19 cellular contexts compared by ENCODE assay signal in the genomic region with DNA sequence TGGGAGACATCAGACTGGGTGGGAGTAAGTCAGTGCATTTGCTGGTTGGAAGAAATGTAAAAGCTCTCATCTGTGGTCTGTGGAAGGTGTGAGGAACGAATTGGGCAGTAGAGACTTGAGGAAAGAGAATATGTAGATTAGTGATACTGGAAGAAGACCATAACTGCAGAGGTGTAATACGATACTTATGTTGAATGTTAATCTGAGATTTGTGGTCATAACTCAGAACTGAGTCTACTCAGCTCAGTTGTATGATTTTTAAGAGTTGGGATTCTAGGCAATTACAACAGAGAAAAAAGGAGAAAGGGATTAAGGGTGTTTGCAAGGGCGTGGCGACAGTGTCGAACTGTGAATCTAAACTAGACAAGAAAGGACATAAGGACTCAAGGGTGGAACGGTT. TPM values are rescaled to one million over a fixed set of nuclear protein-coding genes. Genes with fewer than 3 reads are reported as not detected.
DNase-seq lines count a peak whose midpoint lies in the region; ATAC-seq and TF ChIP-seq lines count a peak whose summit lies in the region.
"Had no signal": no experiment of that assay in that cellular context is flagged by ENCODE, and none has a peak within 500 bp of the region (broad histone marks: within the 10 kb centered on the region; RNA-seq: fewer than 3 reads in every experiment).

No MANE protein-coding gene starts in this region.

- TF ChIP-seq CTCF in retinal pigment epithelial cell (conservative IDR thresholded peaks at IDR 0.05; ENCODE audit: low read depth, low read length), result no peak

- H3K4me3 ChIP-seq in retinal pigment epithelial cell (ENCODE audit: low read length), result no peak overlapping the region
- H3K4me3 ChIP-seq: GM12878 had no signal

- ATAC-seq in HG03045 (IDR thresholded peaks at IDR 0.05; ENCODE audit: unreplicated experiment), result no peak
- no peak for ATAC-seq in GM18519 (IDR thresholded peaks at IDR 0.05; ENCODE audit: low FRiP score, unreplicated experiment)
- ATAC-seq: GM12878 had no signal

- DNase-seq in LHCN-M2 (ENCODE audit: low read depth), result peak; percentile 24
- DNase-seq in iris pigment epithelial cell (ENCODE audit: low read depth), result peak; percentile 54
- peak; percentile 12 for DNase-seq in retinal pigment epithelial cell (ENCODE audit: low read depth)
- DNase-seq in NOMO-1 treated with DMSO at 0.1 percent for 48 hours (lab: John Stamatoyannopoulos, UW; ENCODE audit: unreplicated experiment), result no peak
- DNase-seq in stimulated activated CD4-positive, alpha-beta T cell treated with anti-CD3 and anti-CD28 coated beads, Interleukin-4, amount 100 ng/mL, for 4 hours, result no peak
- DNase-seq: ACHN; BE2C; C1 segment of cervical spinal cord; CD4-positive, CD25-positive, alpha-beta regulatory T cell; CD8-positive, alpha-beta memory T cell; COR-L47; DMS 273 treated with DMSO at 0.1 percent for 48 hours; DMS53; DND-41; EL; H9 had no signal

RNA-seq across cellular contexts. Expression of a gene that starts 3.2 kb away (rescaled TPM):
- total RNA-seq in LHCN-M2 (2014; rRNA removed), result 4.9 and 7.1 TPM in 2 replicates
- 9.2 TPM for polyA plus RNA-seq in LHCN-M2 (2012)
- total RNA-seq: CD4-positive, CD25-positive, alpha-beta regulatory T cell had no signal

Comparison
In these comparisons a context has a peak if more than half of its experiments do, and no peak if none do; other contexts are left out.
1. DNase-seq: peak in LHCN-M2 (single experiment), iris pigment epithelial cell (single experiment) and retinal pigment epithelial cell (single experiment); none in NOMO-1 treated with DMSO at 0.1 percent for 48 hours (single experiment) and stimulated activated CD4-positive, alpha-beta T cell treated with anti-CD3 and anti-CD28 coated beads, Interleukin-4, amount 100 ng/mL, for 4 hours (0 of 2).